In genomic region chr5:74576941-74577456, GRCh38 we compare ENCODE assay signal across 8 cellular contexts.
DNase-seq lines count a peak whose midpoint lies in the region; ATAC-seq and TF ChIP-seq lines count a peak whose summit lies in the region.

No MANE protein-coding gene starts in this region.

- no peak overlapping the region for H3K4me3 ChIP-seq in fibroblast of villous mesenchyme (ENCODE audit: low read depth, low read length)

- ATAC-seq in activated CD4-positive, alpha-beta T cell treated with anti-CD3 and anti-CD28 coated beads for 36 hours: peak; percentile 34
- ATAC-seq in HG02642 (IDR thresholded peaks at IDR 0.05; ENCODE audit: poor library complexity, unreplicated experiment): peak; percentile 72
- peak; percentile 34 for ATAC-seq in stimulated activated effector memory CD8-positive, alpha-beta T cell treated with anti-CD3 and anti-CD28 coated beads, Interleukin-12 subunit alpha, Interleukin-12 subunit beta, amount 100 ng/mL, for 72 hours

- peak; percentile 22 for DNase-seq in activated CD4-positive, alpha-beta T cell treated with anti-CD3 and anti-CD28 coated beads for 36 hours
- no peak for DNase-seq in activated CD4-positive, alpha-beta T cell treated with anti-CD3 and anti-CD28 coated beads for 4 hours
- peak; percentile 62 for DNase-seq in RPMI7951 (ENCODE audit: low read depth)
- peak; percentile 62 for DNase-seq in fibroblast of villous mesenchyme (ENCODE audit: low read depth)
- peak in 1 of 2 donors; percentile 56 for DNase-seq in stimulated activated effector memory CD8-positive, alpha-beta T cell treated with anti-CD3 and anti-CD28 coated beads, Interleukin-12 subunit alpha, Interleukin-12 subunit beta, amount 100 ng/mL, for 72 hours (ENCODE audit: low spot score in 2 of 2)
- DNase-seq in NAMALWA (ENCODE audit: low spot score): no peak
- no peak for DNase-seq in DMS153 (lab: John Stamatoyannopoulos, UW)

- H3K36me3 Mint-ChIP-seq in activated CD4-positive, alpha-beta T cell treated with anti-CD3 and anti-CD28 coated beads for 36 hours (ENCODE audit: low read depth): no peaks in the 10 kb centered on the region
- peaks cover 9% of the 10 kb centered on the region for H3K36me3 Mint-ChIP-seq in stimulated activated effector memory CD8-positive, alpha-beta T cell treated with anti-CD3 and anti-CD28 coated beads, Interleukin-12 subunit alpha, Interleukin-12 subunit beta, amount 100 ng/mL, for 72 hours

- CTCF ChIA-PET in activated CD4-positive, alpha-beta T cell treated with anti-CD3 and anti-CD28 coated beads for 36 hours (lab: Charles Lee): interaction anchor here (0.8 to 1.6 kb wide), 2 partner anchors 64 to 1189 kb away, joined by 4 read pairs; partner anchors contain the start of gene ENC1

- H3K4me1 Mint-ChIP-seq in activated CD4-positive, alpha-beta T cell treated with anti-CD3 and anti-CD28 coated beads for 36 hours: peaks cover 47% of the 10 kb centered on the region
- H3K4me1 Mint-ChIP-seq in stimulated activated effector memory CD8-positive, alpha-beta T cell treated with anti-CD3 and anti-CD28 coated beads, Interleukin-12 subunit alpha, Interleukin-12 subunit beta, amount 100 ng/mL, for 72 hours: peaks cover 36% of the 10 kb centered on the region

- intact Hi-C loops in activated CD4-positive, alpha-beta T cell treated with anti-CD3 and anti-CD28 coated beads for 36 hours (cut with DNase I, micrococcal nuclease): loop anchor here (1.0 to 10.0 kb wide), 6 partner anchors 190 to 1082 kb away; partner anchors contain the start of genes BTF3 (in 1 of the 2), GFM2 (in 1 of the 2) and NSA2 (in 1 of the 2)

- H3K4me3 Mint-ChIP-seq in activated CD4-positive, alpha-beta T cell treated with anti-CD3 and anti-CD28 coated beads for 36 hours: no peak overlapping the region
- H3K4me3 Mint-ChIP-seq in stimulated activated effector memory CD8-positive, alpha-beta T cell treated with anti-CD3 and anti-CD28 coated beads, Interleukin-12 subunit alpha, Interleukin-12 subunit beta, amount 100 ng/mL, for 72 hours: peak overlapping the region; percentile 37

- TF ChIP-seq CTCF in fibroblast of villous mesenchyme (IDR thresholded peaks at IDR 0.05; ENCODE audit: insufficient read depth, low read depth, low read length): no peak

- H3K27me3 Mint-ChIP-seq in activated CD4-positive, alpha-beta T cell treated with anti-CD3 and anti-CD28 coated beads for 36 hours: no peaks in the 10 kb centered on the region

- POLR2A ChIA-PET in activated CD4-positive, alpha-beta T cell treated with anti-CD3 and anti-CD28 coated beads for 36 hours (lab: Charles Lee): interaction anchor here (0.7 to 0.8 kb wide), 2 partner anchors 27 to 55 kb away, joined by 4 read pairs; no protein-coding TSS in a partner anchor

- peak overlapping the region; percentile 58 for H3K27ac Mint-ChIP-seq in activated CD4-positive, alpha-beta T cell treated with anti-CD3 and anti-CD28 coated beads for 36 hours
- H3K27ac Mint-ChIP-seq in stimulated activated effector memory CD8-positive, alpha-beta T cell treated with anti-CD3 and anti-CD28 coated beads, Interleukin-12 subunit alpha, Interleukin-12 subunit beta, amount 100 ng/mL, for 72 hours: peak overlapping the region; percentile 48

- H3K9me3 Mint-ChIP-seq in activated CD4-positive, alpha-beta T cell treated with anti-CD3 and anti-CD28 coated beads for 36 hours (ENCODE audit: low read depth): no peaks in the 10 kb centered on the region
- H3K9me3 Mint-ChIP-seq in stimulated activated effector memory CD8-positive, alpha-beta T cell treated with anti-CD3 and anti-CD28 coated beads, Interleukin-12 subunit alpha, Interleukin-12 subunit beta, amount 100 ng/mL, for 72 hours: no peaks in the 10 kb centered on the region

Comparison
In these comparisons a context has a peak if more than half of its experiments do, and no peak if none do; other contexts are left out.
1. DNase-seq: peak in activated CD4-positive, alpha-beta T cell treated with anti-CD3 and anti-CD28 coated beads for 36 hours (single experiment), RPMI7951 (single experiment) and fibroblast of villous mesenchyme (single experiment); none in activated CD4-positive, alpha-beta T cell treated with anti-CD3 and anti-CD28 coated beads for 4 hours (0 of 2), NAMALWA (single experiment) and DMS153 (single experiment).
2. Peak in every context shown above with its lines, with median percentiles within 50 percentile points of each other: ATAC-seq.